10 cellular contexts compared by ENCODE assay signal in the genomic region with DNA sequence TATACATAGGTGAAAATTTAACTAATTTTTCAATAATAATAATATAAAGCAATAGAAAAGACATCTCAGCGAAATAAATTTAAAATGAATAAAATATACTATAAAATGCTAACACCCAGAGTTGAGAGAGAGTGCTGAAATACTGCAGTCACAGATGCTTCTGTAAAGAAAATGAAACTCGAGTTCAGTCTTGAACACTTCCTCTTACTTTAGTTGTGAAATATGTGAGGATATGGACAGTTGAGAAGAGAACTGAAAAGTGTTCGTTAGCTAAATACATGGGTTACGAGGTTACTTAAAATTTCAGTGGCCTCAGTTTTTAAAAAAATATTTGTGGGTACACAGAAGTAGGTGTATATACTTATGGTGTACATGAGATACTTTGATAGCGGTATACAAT.
DNase-seq lines count a peak whose midpoint lies in the region; ATAC-seq lines count a peak whose summit lies in the region.
"Had no signal": no experiment of that assay in that cellular context is flagged by ENCODE, and none has a peak within 500 bp of the region (broad histone marks: within the 10 kb centered on the region; RNA-seq: fewer than 3 reads in every experiment).

No MANE protein-coding gene starts in this region.

- no peaks in the 10 kb centered on the region for H3K4me1 Mint-ChIP-seq in T-helper 2 cell treated with Interferon-gamma antibody and Interleukin-4, amounts not matched to agents 5 μg/mL and 100 μg/mL, for 36 hours (ENCODE audit: low read depth)

- DNase-seq in SKM-1 treated with dmso at 0.1 percent for 144 hours (lab: John Stamatoyannopoulos, UW; ENCODE audit: unreplicated experiment), result peak; percentile 92
- DNase-seq in NCI-H748 treated with DMSO at 0.1 percent for 48 hours (lab: John Stamatoyannopoulos, UW), result no peak
- no peak for DNase-seq in T-helper 2 cell treated with Interferon-gamma antibody and Interleukin-4, amounts not matched to agents 5 μg/mL and 100 μg/mL, for 36 hours (ENCODE audit: low spot score)
- DNase-seq in activated CD8-positive, alpha-beta memory T cell treated with anti-CD3 and anti-CD28 coated beads, Interleukin-2, amount 50 U/mL, for 4 hours, result no peak
- DNase-seq in AG20443 (ENCODE audit: low spot score), result no peak
- DNase-seq: NCI-H345, SW 1271 had no signal

- H3K9me3 Mint-ChIP-seq in T-helper 2 cell treated with Interferon-gamma antibody and Interleukin-4, amounts not matched to agents 5 μg/mL and 100 μg/mL, for 36 hours, result no peaks in the 10 kb centered on the region

- peak; percentile 98 for ATAC-seq in GM18867 (IDR thresholded peaks at IDR 0.05; ENCODE audit: unreplicated experiment)
- peak; percentile 92 for ATAC-seq in GM21737 (IDR thresholded peaks at IDR 0.05; ENCODE audit: unreplicated experiment)
- ATAC-seq in HG03342 (IDR thresholded peaks at IDR 0.05; ENCODE audit: unreplicated experiment), result peak; percentile 91

- H3K36me3 Mint-ChIP-seq in T-helper 2 cell treated with Interferon-gamma antibody and Interleukin-4, amounts not matched to agents 5 μg/mL and 100 μg/mL, for 36 hours (ENCODE audit: low read depth), result no peaks in the 10 kb centered on the region

- no peak overlapping the region for H3K4me3 Mint-ChIP-seq in T-helper 2 cell treated with Interferon-gamma antibody and Interleukin-4, amounts not matched to agents 5 μg/mL and 100 μg/mL, for 36 hours

- no peak overlapping the region for H3K27ac Mint-ChIP-seq in T-helper 2 cell treated with Interferon-gamma antibody and Interleukin-4, amounts not matched to agents 5 μg/mL and 100 μg/mL, for 36 hours

- no peaks in the 10 kb centered on the region for H3K27me3 Mint-ChIP-seq in T-helper 2 cell treated with Interferon-gamma antibody and Interleukin-4, amounts not matched to agents 5 μg/mL and 100 μg/mL, for 36 hours (ENCODE audit: low read depth)
